ENCODE assay signal across 16 cellular contexts in genomic region chr11:36399745-36400144, GRCh38.
"Had no signal": no experiment of that assay in that cellular context is flagged by ENCODE, and none has a peak within 500 bp of the region (broad histone marks: within the 10 kb centered on the region; RNA-seq: fewer than 3 reads in every experiment).

No MANE protein-coding gene starts in this region.

- H3K27ac Mint-ChIP-seq: activated B cell treated with CpG ODN at 0.5 μM for 24 hours; activated CD4-positive, alpha-beta T cell treated with anti-CD3 and anti-CD28 coated beads, Interleukin-2, amount 10 ng/mL, durations not matched to agents 7 days and 5 days; dendritic cell treated with granulocyte-macrophage colony-stimulating factor and Interleukin-4, amounts not matched to agents 40 ng/mL and 50 ng/mL, for 4 days; T-helper 2 cell treated with Interferon-gamma antibody and Interleukin-4, amounts not matched to agents 5 μg/mL and 100 μg/mL, for 36 hours had no signal

- DNase-seq: activated B cell treated with CpG ODN at 0.5 μM for 24 hours; activated CD4-positive, alpha-beta T cell treated with anti-CD3 and anti-CD28 coated beads, Interleukin-2, amount 10 ng/mL, durations not matched to agents 7 days and 5 days; activated gamma-delta T cell; activated T-cell treated with anti-CD3 and anti-CD28 coated beads, Interleukin-2, amount 50 U/mL, for 1 hour; brain microvascular endothelial cell; cerebellar nuclear complex; kidney glomerular epithelial cell; mesendoderm; ovary had no signal

- H3K27me3 ChIP-seq: brain microvascular endothelial cell, ovary had no signal

- H3K4me3 ChIP-seq: ovary, thoracic aorta had no signal

- H3K36me3 ChIP-seq: ovary, thoracic aorta had no signal

- H3K9me3 Mint-ChIP-seq: activated B cell treated with CpG ODN at 0.5 μM for 24 hours; activated CD4-positive, alpha-beta T cell treated with anti-CD3 and anti-CD28 coated beads, Interleukin-2, amount 10 ng/mL, durations not matched to agents 7 days and 5 days; activated naive CD4-positive, alpha-beta T cell treated with anti-CD3 and anti-CD28 coated beads, Interleukin-2, amount 50 U/mL, for 72 hours; dendritic cell treated with granulocyte-macrophage colony-stimulating factor and Interleukin-4, amounts not matched to agents 40 ng/mL and 50 ng/mL, for 4 days; neural crest cell; T-helper 2 cell treated with Interferon-gamma antibody and Interleukin-4, amounts not matched to agents 5 μg/mL and 100 μg/mL, for 36 hours had no signal

- H3K27me3 Mint-ChIP-seq: activated B cell treated with CpG ODN at 0.5 μM for 24 hours; activated CD4-positive, alpha-beta T cell treated with anti-CD3 and anti-CD28 coated beads, Interleukin-2, amount 10 ng/mL, durations not matched to agents 7 days and 5 days had no signal

- H3K9me3 ChIP-seq: ovary, thoracic aorta had no signal

- H3K27ac ChIP-seq: brain microvascular endothelial cell, ovary, thoracic aorta had no signal

- ATAC-seq: activated naive CD4-positive, alpha-beta T cell treated with anti-CD3 and anti-CD28 coated beads, Interleukin-2, amount 50 U/mL, for 72 hours; esophagus mucosa; sciatic nerve had no signal

- H3K4me3 Mint-ChIP-seq: activated B cell treated with CpG ODN at 0.5 μM for 24 hours; activated CD4-positive, alpha-beta T cell treated with anti-CD3 and anti-CD28 coated beads, Interleukin-2, amount 10 ng/mL, durations not matched to agents 7 days and 5 days; dendritic cell treated with granulocyte-macrophage colony-stimulating factor and Interleukin-4, amounts not matched to agents 40 ng/mL and 50 ng/mL, for 4 days; neural crest cell; T-helper 2 cell treated with Interferon-gamma antibody and Interleukin-4, amounts not matched to agents 5 μg/mL and 100 μg/mL, for 36 hours had no signal
